ENCODE assay signal across 5 cellular contexts in the genomic region with DNA sequence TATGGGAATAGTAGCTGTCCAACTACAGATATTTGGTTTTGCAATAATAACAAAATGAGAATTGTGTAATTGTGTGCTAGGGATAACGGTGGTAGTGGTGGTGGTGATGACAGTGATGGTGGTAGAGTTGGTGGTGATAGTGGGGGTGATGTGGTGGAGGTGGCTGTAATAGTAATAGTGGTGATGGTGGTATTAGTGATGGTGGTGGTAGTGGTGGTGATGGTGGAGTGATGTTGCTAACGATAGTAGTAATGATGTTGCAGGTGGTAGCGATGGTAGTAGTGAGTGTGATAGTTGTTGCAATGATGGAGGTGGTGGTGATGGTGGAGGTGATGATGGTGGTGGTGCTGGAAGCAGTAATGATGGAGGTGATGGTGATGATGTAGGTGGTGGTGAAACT.
"Had no signal": no experiment of that assay in that cellular context is flagged by ENCODE, and none has a peak within 500 bp of the region (broad histone marks: within the 10 kb centered on the region; RNA-seq: fewer than 3 reads in every experiment).

No MANE protein-coding gene starts in this region.

- H3K4me1 Mint-ChIP-seq: IgD-negative memory B cell had no signal

- H2AFZ ChIP-seq: GM23338 had no signal

- H3K4me3 Mint-ChIP-seq: GM23338, IgD-negative memory B cell had no signal

- H3K36me3 Mint-ChIP-seq: IgD-negative memory B cell had no signal

- H3K27me3 Mint-ChIP-seq: IgD-negative memory B cell had no signal

- H3K4me3 ChIP-seq: GM23338 had no signal

- H3K27ac Mint-ChIP-seq: GM23338, IgD-negative memory B cell had no signal

- H3K4me2 ChIP-seq: GM23338 had no signal

- DNase-seq: H7, HCEC 1CT, KBM-7 had no signal

- ATAC-seq: GM23338 had no signal
